In the genomic region with DNA sequence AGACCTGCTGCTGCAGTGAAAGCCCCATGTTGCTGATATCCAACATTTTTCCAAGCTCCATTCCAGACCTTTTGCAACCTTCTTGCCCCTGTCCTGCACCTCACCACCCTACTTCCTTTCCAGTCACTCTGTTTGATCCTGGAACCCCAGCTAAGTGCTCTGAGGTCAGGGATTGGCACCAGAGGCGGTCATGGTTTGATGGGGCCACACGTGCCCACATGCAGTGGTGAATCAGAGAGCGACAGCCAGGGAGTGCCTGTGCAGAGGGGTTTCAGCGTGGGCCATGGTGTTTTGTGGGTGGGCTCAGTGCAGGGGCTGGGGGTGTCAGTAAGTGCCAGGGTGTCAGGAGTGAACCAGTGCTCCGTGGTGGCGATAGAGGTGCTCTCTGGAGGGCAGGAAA, we compare ENCODE assay signal across 28 cellular contexts. TPM values are rescaled to one million over a fixed set of nuclear protein-coding genes. Genes with fewer than 3 reads are reported as not detected.
DNase-seq lines count a peak whose midpoint lies in the region; ATAC-seq, FAIRE-seq and TF ChIP-seq lines count a peak whose summit lies in the region.
"Had no signal": no experiment of that assay in that cellular context is flagged by ENCODE, and none has a peak within 500 bp of the region (broad histone marks: within the 10 kb centered on the region; RNA-seq: fewer than 3 reads in every experiment).

No MANE protein-coding gene starts in this region.

- H3K36me3 Mint-ChIP-seq in Calu3 (ENCODE audit: insufficient read depth, unreplicated experiment) (peaks cover 29% of the 10 kb centered on the region), astrocyte (ENCODE audit: low read depth, unreplicated experiment) (peaks cover 33% of the 10 kb centered on the region)
- no peaks in the 10 kb centered on the region for H3K36me3 Mint-ChIP-seq in T-helper 2 cell treated with Interferon-gamma antibody and Interleukin-4, amounts not matched to agents 5 μg/mL and 100 μg/mL, for 36 hours (ENCODE audit: low read depth)
- H3K36me3 Mint-ChIP-seq: activated naive CD4-positive, alpha-beta T cell treated with anti-CD3 and anti-CD28 coated beads, Interleukin-2, amount 50 U/mL, for 24 hours had no signal

- H3K36me3 ChIP-seq in astrocyte (ENCODE audit: insufficient read depth, low read length) (peaks cover 49% of the 10 kb centered on the region), smooth muscle cell (ENCODE audit: low read depth) (no peaks in the 10 kb centered on the region)

- DNase-seq in Calu3 (no peak), astrocyte (ENCODE audit: low read depth) (no peak), myocyte (ENCODE audit: low read depth) (peak; percentile 43), smooth muscle cell (lab: John Stamatoyannopoulos, UW; ENCODE audit: unreplicated experiment) (no peak), NCI-H128 (lab: John Stamatoyannopoulos, UW; ENCODE audit: unreplicated experiment) (no peak)
- no peak for DNase-seq in T-helper 2 cell treated with Interferon-gamma antibody and Interleukin-4, amounts not matched to agents 5 μg/mL and 100 μg/mL, for 36 hours (ENCODE audit: low spot score)
- DNase-seq: activated CD4-positive, alpha-beta T cell treated with anti-CD3 and anti-CD28 coated beads, Interleukin-2, amount 50 U/mL, for 4 hours; activated CD4-positive, CD25-positive, alpha-beta regulatory T cell; activated CD8-positive, alpha-beta memory T cell treated with anti-CD3 and anti-CD28 coated beads, Interleukin-2, amount 50 U/mL, for 4 hours; aorta; CD8-positive, alpha-beta memory T cell; DMS153; head of caudate nucleus; NCI-H1930; NCI-H69 had no signal

- H3K4me3 Mint-ChIP-seq in Calu3 (ENCODE audit: low read depth, unreplicated experiment) (no peak overlapping the region), astrocyte (ENCODE audit: unreplicated experiment) (peak overlapping the region; percentile 94)
- no peak overlapping the region for H3K4me3 Mint-ChIP-seq in T-helper 2 cell treated with Interferon-gamma antibody and Interleukin-4, amounts not matched to agents 5 μg/mL and 100 μg/mL, for 36 hours
- H3K4me3 Mint-ChIP-seq: activated naive CD4-positive, alpha-beta T cell treated with anti-CD3 and anti-CD28 coated beads, Interleukin-2, amount 50 U/mL, for 24 hours; central memory CD8-positive, alpha-beta T cell; neural crest cell; type B pancreatic cell had no signal

- intact Hi-C loops in Calu3 (cut with micrococcal nuclease; ENCODE audit: unreplicated experiment) = no loop called here

- H3K79me2 ChIP-seq in astrocyte (ENCODE audit: insufficient read depth, low read length) (peaks cover 38% of the 10 kb centered on the region), smooth muscle cell (ENCODE audit: low read depth) (peaks cover 13% of the 10 kb centered on the region)

- CTCF ChIA-PET in Calu3 (lab: Charles Lee) = no interaction called here

- H3K9ac ChIP-seq in astrocyte (ENCODE audit: low read length) (peak overlapping the region; percentile 28), smooth muscle cell (ENCODE audit: low read depth) (no peak overlapping the region)

- no peak overlapping the region for H3K4me3 ChIP-seq in astrocyte (ENCODE audit: insufficient read depth, low read depth, low read length)
- H3K4me3 ChIP-seq in smooth muscle cell = no peak overlapping the region
- H3K4me3 ChIP-seq: A549, lung had no signal

- peaks cover 60% of the 10 kb centered on the region for H3F3A ChIP-seq in smooth muscle cell (ENCODE audit: low read depth)

- H3K27ac ChIP-seq in astrocyte (ENCODE audit: low read depth, low read length) (no peak overlapping the region), smooth muscle cell (ENCODE audit: low read depth) (peak overlapping the region; percentile 44)
- H3K27ac ChIP-seq: A549 had no signal

- no peak for FAIRE-seq in astrocyte (lab: Jason Lieb, UNC)
- FAIRE-seq: A549, HepG2, kidney had no signal

- H3K4me1 ChIP-seq in astrocyte (ENCODE audit: insufficient read depth, low read length) (peaks cover 55% of the 10 kb centered on the region), smooth muscle cell (ENCODE audit: low read depth) (peaks cover 2% of the 10 kb centered on the region)

- H3K27ac Mint-ChIP-seq in Calu3 (ENCODE audit: unreplicated experiment) (peak overlapping the region; percentile 36), astrocyte (ENCODE audit: unreplicated experiment) (peak overlapping the region; percentile 37)
- no peak overlapping the region for H3K27ac Mint-ChIP-seq in T-helper 2 cell treated with Interferon-gamma antibody and Interleukin-4, amounts not matched to agents 5 μg/mL and 100 μg/mL, for 36 hours
- H3K27ac Mint-ChIP-seq: activated naive CD4-positive, alpha-beta T cell treated with anti-CD3 and anti-CD28 coated beads, Interleukin-2, amount 50 U/mL, for 24 hours; activated T-helper 2 cell treated with anti-CD3 and anti-CD28 coated beads, Interferon-gamma antibody, Interleukin-2, Interleukin-4, amounts not matched to agents 10 μg/mL and 5 μg/mL and 100 μg/mL, durations not matched to agents 14 hours and 24 hours and 36 hours had no signal

- no peak for TF ChIP-seq CTCF in Calu3 (IDR thresholded peaks at IDR 0.05; ENCODE audit: unreplicated experiment)
- TF ChIP-seq CTCF in astrocyte (IDR thresholded peaks at IDR 0.05; ENCODE audit: insufficient read depth, low read depth, low read length) = no peak
- no peak for TF ChIP-seq CTCF in smooth muscle cell (IDR thresholded peaks at IDR 0.05; ENCODE audit: borderline replicate concordance, insufficient read depth, poor library complexity, severe bottlenecking)

- H4K20me1 ChIP-seq in astrocyte (ENCODE audit: insufficient read depth, low read length) (peaks cover 80% of the 10 kb centered on the region), smooth muscle cell (ENCODE audit: low read depth) (peaks cover 64% of the 10 kb centered on the region)

- H3K4me2 ChIP-seq in astrocyte (ENCODE audit: low read length) (peak overlapping the region; percentile 100), smooth muscle cell (no peak overlapping the region)
- H3K4me2 ChIP-seq: A549 had no signal

- 94% methylated on average over 6 of the region's 6 CpGs for whole genome bisulfite sequencing in smooth muscle cell (ENCODE audit: low lambda C conversion rate)

- H3K4me1 Mint-ChIP-seq in Calu3 (ENCODE audit: low read depth, unreplicated experiment) (peaks cover 13% of the 10 kb centered on the region), astrocyte (ENCODE audit: low read depth, unreplicated experiment) (peaks cover 61% of the 10 kb centered on the region)
- H3K4me1 Mint-ChIP-seq in T-helper 2 cell treated with Interferon-gamma antibody and Interleukin-4, amounts not matched to agents 5 μg/mL and 100 μg/mL, for 36 hours (ENCODE audit: low read depth) = no peaks in the 10 kb centered on the region
- H3K4me1 Mint-ChIP-seq: central memory CD8-positive, alpha-beta T cell had no signal

- H3K27me3 Mint-ChIP-seq in Calu3 (ENCODE audit: unreplicated experiment) = no peaks in the 10 kb centered on the region
- no peaks in the 10 kb centered on the region for H3K27me3 Mint-ChIP-seq in astrocyte (ENCODE audit: low read depth, unreplicated experiment)
- H3K27me3 Mint-ChIP-seq in T-helper 2 cell treated with Interferon-gamma antibody and Interleukin-4, amounts not matched to agents 5 μg/mL and 100 μg/mL, for 36 hours (ENCODE audit: low read depth) = peaks cover 3% of the 10 kb centered on the region
- H3K27me3 Mint-ChIP-seq: activated naive CD4-positive, alpha-beta T cell treated with anti-CD3 and anti-CD28 coated beads, Interleukin-2, amount 50 U/mL, for 24 hours; central memory CD8-positive, alpha-beta T cell; type B pancreatic cell had no signal

- H3K9me3 Mint-ChIP-seq in Calu3 (ENCODE audit: low read depth, unreplicated experiment) (no peaks in the 10 kb centered on the region), astrocyte (ENCODE audit: unreplicated experiment) (no peaks in the 10 kb centered on the region)
- no peaks in the 10 kb centered on the region for H3K9me3 Mint-ChIP-seq in T-helper 2 cell treated with Interferon-gamma antibody and Interleukin-4, amounts not matched to agents 5 μg/mL and 100 μg/mL, for 36 hours
- H3K9me3 Mint-ChIP-seq: activated naive CD4-positive, alpha-beta T cell treated with anti-CD3 and anti-CD28 coated beads, Interleukin-2, amount 50 U/mL, for 24 hours; activated T-helper 2 cell treated with anti-CD3 and anti-CD28 coated beads, Interferon-gamma antibody, Interleukin-2, Interleukin-4, amounts not matched to agents 10 μg/mL and 5 μg/mL and 100 μg/mL, durations not matched to agents 14 hours and 24 hours and 36 hours; CD8-positive, alpha-beta memory T cell; central memory CD8-positive, alpha-beta T cell; neural crest cell; type B pancreatic cell had no signal

- H3K9me3 ChIP-seq in astrocyte (ENCODE audit: insufficient read depth, low read depth, low read length) (no peaks in the 10 kb centered on the region), smooth muscle cell (replicated peaks; ENCODE audit: low read depth) (no peaks in the 10 kb centered on the region)
- H3K9me3 ChIP-seq: A549 had no signal

- no TSS peak for BruUV-seq in Calu3 (replicated peaks; lab: Mats Ljungman, UMichigan)

- no peak for ATAC-seq in HG03095 (IDR thresholded peaks at IDR 0.05; ENCODE audit: unreplicated experiment)
- ATAC-seq in HG03442 (IDR thresholded peaks at IDR 0.05; ENCODE audit: unreplicated experiment) = no peak
- ATAC-seq: HepG2, sciatic nerve had no signal

- H3K27me3 ChIP-seq in astrocyte (ENCODE audit: insufficient read depth, low read length) = no peaks in the 10 kb centered on the region
- no peaks in the 10 kb centered on the region for H3K27me3 ChIP-seq in smooth muscle cell (ENCODE audit: low read depth)

- H2AFZ ChIP-seq in astrocyte (ENCODE audit: low read depth, low read length) (no peak overlapping the region), smooth muscle cell (ENCODE audit: low read depth) (no peak overlapping the region)

RNA-seq across cellular contexts. Expression of a gene that starts 7.2 kb away (rescaled TPM):
- total RNA-seq in Calu3 (2022) = 138 and 145 TPM in 2 replicates
- 1,947 and 2,001 TPM in 2 replicates for total RNA-seq in astrocyte
- total RNA-seq in myocyte = 13,316 and 13,583 TPM in 2 replicates
- polyA plus RNA-seq in myocyte (2012) = 5,772 TPM
- 854 and 925 TPM in 2 replicates for total RNA-seq in smooth muscle cell
- 2,012 and 2,131 TPM in 2 replicates for polyA plus RNA-seq in smooth muscle cell

RNA-seq across cellular contexts. Expression of a gene that starts 8.8 kb away (rescaled TPM):
- 0.64 and 0.76 TPM in 2 replicates for total RNA-seq in Calu3 (2022)
- not detected in 2 replicates for total RNA-seq in astrocyte
- 0.10 TPM in 1 of 2 replicates, not detected in the other for total RNA-seq in myocyte
- polyA plus RNA-seq in myocyte (2012) = 0.05 TPM
- 1.7 and 4.6 TPM in 2 replicates for total RNA-seq in smooth muscle cell
- 5.9 TPM in 1 of 2 replicates, not detected in the other for polyA plus RNA-seq in smooth muscle cell
- total RNA-seq: mononuclear cell, sciatic nerve had no signal
- polyA plus RNA-seq: CD8-positive, alpha-beta memory T cell had no signal

RNA-seq across cellular contexts. Expression of a gene that starts 17.5 kb away (rescaled TPM):
- 14.2 and 15.4 TPM in 2 replicates for total RNA-seq in Calu3 (2022)
- total RNA-seq in astrocyte = 0.53 and 1.0 TPM in 2 replicates
- total RNA-seq in myocyte = not detected in 2 replicates
- polyA plus RNA-seq in myocyte (2012) = 0.44 TPM
- total RNA-seq in smooth muscle cell = 0.49 and 2.1 TPM in 2 replicates
- polyA plus RNA-seq in smooth muscle cell = 1.9 and 2.9 TPM in 2 replicates
- total RNA-seq: sciatic nerve had no signal

RNA-seq across cellular contexts. Expression of a gene that starts 24.4 kb away (rescaled TPM):
- 7.9 and 8.0 TPM in 2 replicates for total RNA-seq in Calu3 (2022)
- total RNA-seq in astrocyte = 15.5 and 18.8 TPM in 2 replicates
- 9.8 and 14.0 TPM in 2 replicates for total RNA-seq in myocyte
- polyA plus RNA-seq in myocyte (2012) = 32.2 TPM
- 9.8 and 19.6 TPM in 2 replicates for total RNA-seq in smooth muscle cell
- polyA plus RNA-seq in smooth muscle cell = 35.5 and 37.1 TPM in 2 replicates

RNA-seq across cellular contexts. Expression of a gene that starts 24.7 kb away (rescaled TPM):
- total RNA-seq in Calu3 (2022) = 8,471 and 11,520 TPM in 2 replicates
- 13,402 and 14,410 TPM in 2 replicates for total RNA-seq in astrocyte
- total RNA-seq in myocyte = 1,100 and 3,603 TPM in 2 replicates
- polyA plus RNA-seq in myocyte (2012) = 4.5 TPM
- total RNA-seq in smooth muscle cell = 10,156 and 21,067 TPM in 2 replicates
- polyA plus RNA-seq in smooth muscle cell = not detected in 2 replicates
- polyA plus RNA-seq: aorta; CD8-positive, alpha-beta memory T cell had no signal
